ENCODE assay signal across 18 cellular contexts in genomic region chr2:241037498-241037897, GRCh38. TPM values are rescaled to one million over a fixed set of nuclear protein-coding genes. Genes with fewer than 3 reads are reported as not detected.
A peak's percentile ranks its signal among the peaks of the same experiment; 100 is the strongest.
DNase-seq lines count a peak whose midpoint lies in the region; ATAC-seq, FAIRE-seq and TF ChIP-seq lines count a peak whose summit lies in the region.
"Had no signal": no experiment of that assay in that cellular context is flagged by ENCODE, and none has a peak within 500 bp of the region (broad histone marks: within the 10 kb centered on the region; RNA-seq: fewer than 3 reads in every experiment).

No MANE protein-coding gene starts in this region.

- H3K79me2 ChIP-seq in H1 (ENCODE audit: control insufficient read depth in 1 of 2, insufficient read depth in 2 of 2, low read length in 2 of 2) = no peaks in the 10 kb centered on the region

- no peak overlapping the region for H2BK20ac ChIP-seq in H1 (ENCODE audit: low read length)

- H3K27me3 ChIP-seq in NT2/D1 (ENCODE audit: insufficient read depth, insufficient read length) (peaks cover 5% of the 10 kb centered on the region), H1 (replicated peaks in 1 of 4; ENCODE audit: control insufficient read depth in 3 of 4, extremely low read depth in 1 of 4, insufficient read depth in 3 of 4, low read length in 3 of 4) (peaks cover 0 to 33% (median 19%) of the 10 kb centered on the region in 4 experiments; a peak in 4 of 7 replicates), thyroid gland (no peaks in the 10 kb centered on the region)
- H3K27me3 ChIP-seq: breast epithelium, SJSA1 had no signal

- no peak overlapping the region for H2BK5ac ChIP-seq in H1 (ENCODE audit: low read depth, low read length)

- WGBS in H1 (ENCODE audit: extremely low coverage in 1 of 2, insufficient coverage in 1 of 2, insufficient read length in 1 of 2, insufficient replicate concordance in 2 of 2, low coverage in 1 of 2, low lambda C conversion rate in 2 of 2, missing lambda C conversion rate in 1 of 2), 2 experiments = 79% methylated on average over 6 of the region's 9 CpGs; no CpG with 5 or more reads in 1 of the 2 experiments
- WGBS in thyroid gland, 2 donors = 92 to 100% methylated on average over 4 to 6 of the region's 9 CpGs

- TF ChIP-seq RAD21 in H1 (IDR thresholded peaks at IDR 0.05 in 1 of 2, conservative IDR thresholded peaks at IDR 0.05 in 1 of 2; ENCODE audit: low read depth in 2 of 2, low read length in 2 of 2) = no peak

- H3K36me3 ChIP-seq in NT2/D1 (ENCODE audit: insufficient read depth, insufficient read length, low read length) (no peaks in the 10 kb centered on the region), H1 (ENCODE audit: control insufficient read depth in 2 of 4, insufficient read depth in 4 of 4, low read length in 3 of 4) (no peaks in the 10 kb centered on the region), thyroid gland (peaks cover 19 to 44% of the 10 kb centered on the region in 2 donors)
- H3K36me3 ChIP-seq: breast epithelium had no signal

- H2BK12ac ChIP-seq in H1 (ENCODE audit: low read depth, low read length) = no peak overlapping the region

- intact Hi-C loops in thyroid gland (cut with DNase I) = no loop called here

- no peak overlapping the region for H2AFZ ChIP-seq in H1 (ENCODE audit: low read length)

- H3K14ac ChIP-seq in H1 (ENCODE audit: insufficient read length) = no peak overlapping the region

- DNase-seq in activated naive CD8-positive, alpha-beta T cell treated with anti-CD3 and anti-CD28 coated beads, Interleukin-2, amount 10 ng/mL, durations not matched to agents 7 days and 5 days = no peak
- DNase-seq in activated naive CD8-positive, alpha-beta T cell treated with anti-CD3 and anti-CD28 coated beads for 36 hours = no peak
- no peak for DNase-seq in NT2/D1 (ENCODE audit: low read depth, low spot score)
- DNase-seq in H1 (ENCODE audit: low read depth in 1 of 2, low spot score in 2 of 2) = no peak
- no peak for DNase-seq in thyroid gland
- DNase-seq in DMS79 (lab: John Stamatoyannopoulos, UW) = no peak
- DNase-seq in NCI-H2029 treated with DMSO at 0.1 percent for 48 hours (lab: John Stamatoyannopoulos, UW) = no peak
- DNase-seq: dermis blood vessel endothelial cell, DMS 273 treated with DMSO at 0.1 percent for 48 hours, glutamatergic neuron, HFFc6, islet precursor cell, NCI-H1930, nucleus accumbens, PC-3 had no signal

- peaks cover 11% of the 10 kb centered on the region for H3K4me1 Mint-ChIP-seq in activated naive CD8-positive, alpha-beta T cell treated with anti-CD3 and anti-CD28 coated beads, Interleukin-2, amount 10 ng/mL, durations not matched to agents 7 days and 5 days
- H3K4me1 Mint-ChIP-seq in activated naive CD8-positive, alpha-beta T cell treated with anti-CD3 and anti-CD28 coated beads for 36 hours = peaks cover 19% of the 10 kb centered on the region

- TF ChIP-seq CTCF in H1 (IDR thresholded peaks at IDR 0.05; ENCODE audit: control extremely low read depth in 1 of 3, insufficient read depth in 1 of 3, low read depth in 1 of 3, low read length in 3 of 3) = no peak
- TF ChIP-seq CTCF in thyroid gland (IDR thresholded peaks at IDR 0.05) = no peak

- H4K8ac ChIP-seq in H1 (ENCODE audit: extremely low read depth, insufficient read depth, low read length) = no peak overlapping the region

- no peaks in the 10 kb centered on the region for H3K79me1 ChIP-seq in H1 (ENCODE audit: low read depth, low read length)

- peak overlapping the region; percentile 61; the same call in 1 of the 2 replicates for H2BK15ac ChIP-seq in H1 (ENCODE audit: low read length)

- no peak overlapping the region; a peak in 1 of 4 replicates for H3K4me2 ChIP-seq in H1 (ENCODE audit: insufficient read depth in 1 of 2, low read depth in 2 of 2, low read length in 2 of 2)

- H3K23ac ChIP-seq in H1 (ENCODE audit: insufficient read length) = no peak overlapping the region

- no peak for ATAC-seq in activated naive CD8-positive, alpha-beta T cell treated with anti-CD3 and anti-CD28 coated beads, Interleukin-2, amount 10 ng/mL, durations not matched to agents 7 days and 5 days (ENCODE audit: low read depth)
- ATAC-seq in HG03139 (IDR thresholded peaks at IDR 0.05; ENCODE audit: unreplicated experiment) = no peak
- ATAC-seq: PC-3 had no signal

- H3K27me3 Mint-ChIP-seq in activated naive CD8-positive, alpha-beta T cell treated with anti-CD3 and anti-CD28 coated beads, Interleukin-2, amount 10 ng/mL, durations not matched to agents 7 days and 5 days = peaks cover 2% of the 10 kb centered on the region
- H3K27me3 Mint-ChIP-seq in activated naive CD8-positive, alpha-beta T cell treated with anti-CD3 and anti-CD28 coated beads for 36 hours = no peaks in the 10 kb centered on the region

- no peak overlapping the region for H2BK120ac ChIP-seq in H1 (replicated peaks; ENCODE audit: low read depth, low read length)

- TF ChIP-seq EP300 in H1 (IDR thresholded peaks at IDR 0.05; ENCODE audit: borderline replicate concordance in 1 of 2, low read depth in 2 of 2, low read length in 2 of 2) = no peak

- H3K9ac ChIP-seq in NT2/D1 (ENCODE audit: insufficient read length, low read depth) = peak overlapping the region; percentile 32
- H3K9ac ChIP-seq in H1 (replicated peaks in 1 of 4; ENCODE audit: extremely low read depth in 1 of 4, low read depth in 3 of 4, low read length in 3 of 4) = no peak overlapping the region

- H3K4me3 ChIP-seq in NT2/D1 (ENCODE audit: insufficient read length, low read depth) (no peak overlapping the region), H1 (ENCODE audit: extremely low read depth in 1 of 4, insufficient read depth in 2 of 4, low read depth in 3 of 4, low read length in 4 of 4) (no peak overlapping the region), thyroid gland (replicated peaks in 1 of 3) (no peak overlapping the region)
- H3K4me3 ChIP-seq: SJSA1 had no signal

- no peaks in the 10 kb centered on the region for H3K36me3 Mint-ChIP-seq in activated naive CD8-positive, alpha-beta T cell treated with anti-CD3 and anti-CD28 coated beads, Interleukin-2, amount 10 ng/mL, durations not matched to agents 7 days and 5 days
- H3K36me3 Mint-ChIP-seq in activated naive CD8-positive, alpha-beta T cell treated with anti-CD3 and anti-CD28 coated beads for 36 hours = no peaks in the 10 kb centered on the region

- 0 out of 2 replicates have a peak overlapping the region, but pooled peaks have one; percentile 32 for H3K18ac ChIP-seq in H1 (ENCODE audit: extremely low read depth, low read length)

- H3K9me3 Mint-ChIP-seq in activated naive CD8-positive, alpha-beta T cell treated with anti-CD3 and anti-CD28 coated beads, Interleukin-2, amount 10 ng/mL, durations not matched to agents 7 days and 5 days = no peaks in the 10 kb centered on the region
- H3K9me3 Mint-ChIP-seq in activated naive CD8-positive, alpha-beta T cell treated with anti-CD3 and anti-CD28 coated beads for 36 hours = no peaks in the 10 kb centered on the region
- H3K9me3 Mint-ChIP-seq: HFFc6 had no signal

- CTCF ChIA-PET in H1 (lab: Charles Lee; ENCODE audit: partially characterized antibody) = interaction anchor here (1.0 to 1.3 kb wide), 4 partner anchors 20 to 186 kb away, joined by 3 to 4 read pairs (median 4); no protein-coding TSS in a partner anchor

- no peaks in the 10 kb centered on the region for H4K20me1 ChIP-seq in H1 (replicated peaks in 1 of 2; ENCODE audit: control insufficient read depth in 1 of 2, insufficient read depth in 2 of 2, low read length in 2 of 2)

- H3K9me3 ChIP-seq in NT2/D1 (ENCODE audit: insufficient read depth, low read length) (no peaks in the 10 kb centered on the region), H1 (ENCODE audit: insufficient read depth in 2 of 2, low read depth in 1 of 2, low read length in 1 of 2) (no peaks in the 10 kb centered on the region), thyroid gland (no peaks in the 10 kb centered on the region)
- H3K9me3 ChIP-seq: breast epithelium, SJSA1 had no signal

- no peak for FAIRE-seq in H1 (lab: Jason Lieb, UNC)

- H2AK5ac ChIP-seq in H1 (ENCODE audit: low read depth, low read length) = no peak overlapping the region

- H3K4me1 ChIP-seq in NT2/D1 (ENCODE audit: insufficient read depth, insufficient read length) (peaks cover 14% of the 10 kb centered on the region), H1 (replicated peaks in 1 of 4; ENCODE audit: control insufficient read depth in 3 of 4, insufficient read depth in 4 of 4, low read length in 3 of 4) (peaks cover 0 to 16% (median 8%) of the 10 kb centered on the region in 4 experiments; a peak in 6 of 7 replicates), thyroid gland (peaks cover 0 to 8% of the 10 kb centered on the region in 2 donors)
- H3K4me1 ChIP-seq: breast epithelium had no signal

- POLR2A ChIA-PET in activated naive CD8-positive, alpha-beta T cell treated with anti-CD3 and anti-CD28 coated beads, Interleukin-2, amount 10 ng/mL, durations not matched to agents 7 days and 5 days (lab: Charles Lee) = interaction anchor here (0.6 kb wide), 1 partner anchor 364 kb away, joined by 3 read pairs; no protein-coding TSS in a partner anchor
- POLR2A ChIA-PET in H1 (lab: Charles Lee; ENCODE audit: partially characterized antibody) = no interaction called here

- peaks cover 9% of the 10 kb centered on the region; the same call in 1 of the 2 replicates for H3K23me2 ChIP-seq in H1 (ENCODE audit: low read depth, low read length)

- H3K4ac ChIP-seq in H1 (replicated peaks; ENCODE audit: insufficient read length, low read depth, low read length) = no peak overlapping the region

- H3K56ac ChIP-seq in H1 (replicated peaks; ENCODE audit: insufficient read length, low read depth, low read length) = no peak overlapping the region

- no peak overlapping the region for H3K27ac ChIP-seq in H1 (ENCODE audit: low read depth, low read length)
- peak overlapping the region in 2 of 3 donors; percentile 6 to 51 for H3K27ac ChIP-seq in thyroid gland

- no peak for TF ChIP-seq POLR2A in H1 (IDR thresholded peaks at IDR 0.05; ENCODE audit: control extremely low read depth in 1 of 2, low read depth in 2 of 2, low read length in 2 of 2)
- TF ChIP-seq POLR2A in thyroid gland (IDR thresholded peaks at IDR 0.05) = no peak

- no peak overlapping the region for H3K27ac Mint-ChIP-seq in activated naive CD8-positive, alpha-beta T cell treated with anti-CD3 and anti-CD28 coated beads, Interleukin-2, amount 10 ng/mL, durations not matched to agents 7 days and 5 days
- no peak overlapping the region for H3K27ac Mint-ChIP-seq in activated naive CD8-positive, alpha-beta T cell treated with anti-CD3 and anti-CD28 coated beads for 36 hours
- H3K27ac Mint-ChIP-seq: HFFc6 had no signal

- peak overlapping the region; percentile 69 for H3K4me3 Mint-ChIP-seq in activated naive CD8-positive, alpha-beta T cell treated with anti-CD3 and anti-CD28 coated beads, Interleukin-2, amount 10 ng/mL, durations not matched to agents 7 days and 5 days
- H3K4me3 Mint-ChIP-seq in activated naive CD8-positive, alpha-beta T cell treated with anti-CD3 and anti-CD28 coated beads for 36 hours = no peak overlapping the region
- H3K4me3 Mint-ChIP-seq: HFFc6 had no signal

- peak overlapping the region; percentile 76 for H4K91ac ChIP-seq in H1 (replicated peaks; ENCODE audit: insufficient read length, low read length)

- no peak overlapping the region for H4K5ac ChIP-seq in H1 (ENCODE audit: insufficient read length, low read depth, low read length)

RNA-seq across cellular contexts. Expression of gene SNED1, which starts 39.1 kb away (rescaled TPM):
- 10 to 100 TPM; 14.5 to 18.7 TPM for total RNA-seq in activated naive CD8-positive, alpha-beta T cell treated with anti-CD3 and anti-CD28 coated beads, Interleukin-2, amount 10 ng/mL, durations not matched to agents 7 days and 5 days
- total RNA-seq in activated naive CD8-positive, alpha-beta T cell treated with anti-CD3 and anti-CD28 coated beads for 36 hours = 1 to 10 TPM in 1 of 2 experiments, under 1 TPM in 1; 0.91 to 1.0 TPM
- 1.9 and 2.4 TPM in 2 replicates for total RNA-seq in H1 (2021; fragmentation: NEBNext Ultra II Directional; extraction: Animal tissue kit (Norgen Biotek cat#: 25700))
- polyA plus RNA-seq in H1 (2011; rRNA removed) = 1.9 and 2.6 TPM in 2 replicates
- 1.7 TPM for polyA plus RNA-seq in H1 (2011; cell fraction: cytosol; rRNA removed)
- 8.2 TPM for polyA plus RNA-seq in H1 (2011; cell fraction: nucleus; rRNA removed)
- polyA plus RNA-seq in H1 (2012, experiment 1 of 2) = 1.1 to 1.8 TPM (median 1.6 TPM) in 4 replicates
- polyA plus RNA-seq in H1 (2012, experiment 2 of 2) = 0.67 TPM
- polyA plus RNA-seq in H1 (2013, experiment 1 of 2) = 0.95 TPM
- polyA plus RNA-seq in H1 (2013, experiment 2 of 2) = 1.0 TPM
- polyA minus RNA-seq in H1 (2011; rRNA and poly(A)+ RNA removed) = 3.0 and 3.2 TPM in 2 replicates
- polyA minus RNA-seq in H1 (2011; cell fraction: cytosol; rRNA and poly(A)+ RNA removed) = 5.0 TPM
- polyA minus RNA-seq in H1 (2011; cell fraction: nucleus; rRNA and poly(A)+ RNA removed) = 11.6 TPM
- 100 to 1,000 TPM in 1 of 4 donors, 10 to 100 TPM in 3; 47.7 to 122 (median 68.7) TPM for total RNA-seq in thyroid gland
